21 cellular contexts compared by ENCODE assay signal in the genomic region with DNA sequence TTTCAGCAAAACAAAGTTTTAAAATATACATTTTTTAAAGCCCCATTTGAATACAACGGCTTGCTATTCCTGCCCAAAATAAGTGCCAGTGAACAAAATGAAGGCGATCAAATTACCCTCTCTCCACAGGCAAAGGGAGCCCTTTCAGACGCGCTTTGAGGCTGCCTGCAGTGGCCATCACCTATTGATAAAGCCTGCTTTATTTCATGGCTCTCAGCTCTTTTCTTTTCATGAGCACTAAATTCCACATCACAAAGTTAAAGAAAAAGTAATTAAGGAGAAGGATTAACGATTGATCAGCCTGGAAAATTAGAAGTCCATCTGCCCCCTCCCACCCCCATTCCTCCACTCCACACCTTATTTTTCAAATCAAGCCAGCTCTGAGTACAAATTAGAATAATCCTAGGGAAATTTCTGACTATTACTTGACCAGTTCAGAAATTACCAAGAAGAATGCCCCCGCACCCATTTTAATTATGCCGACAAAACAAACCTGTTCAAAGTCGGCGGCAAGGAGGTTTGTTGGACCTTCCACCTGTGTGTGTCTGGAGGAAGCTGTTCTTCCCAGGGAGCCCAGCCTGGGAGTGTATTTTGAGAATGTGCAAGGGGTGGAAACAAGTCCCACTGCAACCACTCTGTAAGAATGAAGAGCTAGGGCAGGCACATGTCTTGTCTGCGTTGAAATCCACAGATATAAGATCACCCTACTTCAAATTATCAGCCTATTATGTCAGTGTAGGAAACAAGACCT.
"Had no signal": no experiment of that assay in that cellular context is flagged by ENCODE, and none has a peak within 500 bp of the region (broad histone marks: within the 10 kb centered on the region; RNA-seq: fewer than 3 reads in every experiment).

No MANE protein-coding gene starts in this region.

- H3K36me3 ChIP-seq: adrenal gland, cardiac muscle cell, esophagus squamous epithelium, prostate gland, transverse colon, vagina had no signal

- H3K36me3 Mint-ChIP-seq: activated naive CD4-positive, alpha-beta T cell treated with anti-CD3 and anti-CD28 coated beads, Interleukin-2, amount 50 U/mL, for 24 hours; natural killer cell had no signal

- H3K4me3 Mint-ChIP-seq: activated naive CD4-positive, alpha-beta T cell treated with anti-CD3 and anti-CD28 coated beads, Interleukin-2, amount 50 U/mL, for 24 hours; natural killer cell had no signal

- H3K4me3 ChIP-seq: adrenal gland, cardiac muscle cell, esophagus squamous epithelium, hepatocyte, prostate gland, transverse colon, vagina had no signal

- H3K27ac Mint-ChIP-seq: activated naive CD4-positive, alpha-beta T cell treated with anti-CD3 and anti-CD28 coated beads, Interleukin-2, amount 50 U/mL, for 24 hours; natural killer cell had no signal

- H3K27me3 ChIP-seq: adrenal gland, cardiac muscle cell, hepatocyte, vagina had no signal

- H3K27ac ChIP-seq: adrenal gland, cardiac muscle cell, esophagus squamous epithelium, hepatocyte, prostate gland, transverse colon, vagina had no signal

- H3K4me1 ChIP-seq: adrenal gland, esophagus squamous epithelium, prostate gland, vagina had no signal

- H3K4me1 Mint-ChIP-seq: activated naive CD4-positive, alpha-beta T cell treated with anti-CD3 and anti-CD28 coated beads, Interleukin-2, amount 50 U/mL, for 24 hours; natural killer cell had no signal

- H3K9me3 ChIP-seq: adrenal gland, esophagus squamous epithelium, prostate gland, transverse colon, vagina had no signal

- H3K9me3 Mint-ChIP-seq: activated naive CD4-positive, alpha-beta T cell treated with anti-CD3 and anti-CD28 coated beads, Interleukin-2, amount 50 U/mL, for 24 hours; natural killer cell had no signal

- DNase-seq: activated CD4-positive, alpha-beta T cell treated with anti-CD3 and anti-CD28 coated beads for 1 hour; activated CD4-positive, alpha-beta T cell treated with anti-CD3 and anti-CD28 coated beads, Interleukin-2, amount 50 U/mL, for 4 hours; activated effector memory CD4-positive, alpha-beta T cell treated with Interleukin-2 at 50 U/mL for 16 hours; adrenal gland; esophagus squamous epithelium; left ventricle myocardium superior; mesenchymal stem cell; natural killer cell; right cardiac atrium; small intestine; stimulated activated CD4-positive, alpha-beta T cell treated with anti-CD3 and anti-CD28 coated beads, Interleukin-4, amount 100 ng/mL, for 4 hours; stimulated activated CD8-positive, alpha-beta memory T cell treated with anti-CD3 and anti-CD28 coated beads, Interleukin-4, amount 100 ng/mL, for 48 hours; stimulated activated naive CD4-positive, alpha-beta T cell treated with Interleukin-2 at 50 U/mL for 16 hours; substantia nigra; T-helper 9 cell; transverse colon had no signal
